Comparison of ENCODE assay signal across 3 cellular contexts in the genomic region with DNA sequence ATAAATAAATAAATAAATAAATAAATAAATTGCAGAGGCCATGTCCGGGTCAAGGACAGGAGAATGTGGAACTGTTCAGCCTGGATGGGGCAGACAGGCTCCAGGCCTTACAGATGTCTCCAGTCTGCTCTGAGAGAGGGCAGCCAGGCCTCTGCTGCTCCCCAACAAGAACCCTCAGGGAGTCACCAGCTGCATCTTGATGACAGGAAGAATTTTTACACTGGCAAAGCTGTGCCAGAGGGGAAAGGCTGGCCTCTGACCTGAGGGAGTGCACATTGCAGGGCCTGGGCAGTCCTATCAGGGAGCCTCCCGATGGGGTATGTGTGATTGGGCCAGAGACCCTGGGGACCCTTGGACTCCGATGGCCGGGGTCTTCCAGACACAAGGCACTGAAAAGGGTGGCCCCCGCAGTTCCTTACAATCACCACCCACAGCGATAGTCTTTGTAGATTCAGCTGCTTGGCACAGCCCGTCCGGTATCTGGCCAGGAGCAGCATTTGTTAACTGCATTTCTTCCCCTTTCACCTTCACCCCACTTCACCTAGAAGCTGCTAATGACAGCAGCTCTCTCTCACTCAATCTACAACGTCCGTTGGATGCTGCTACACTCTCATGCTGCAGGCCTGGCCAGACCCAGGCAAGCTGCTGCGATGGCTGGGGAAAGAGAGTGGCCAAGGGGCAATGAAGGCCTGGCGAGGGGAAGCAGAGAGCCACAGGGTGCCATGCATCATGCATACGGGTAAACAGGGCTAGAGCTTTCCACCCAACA.
TF ChIP-seq lines count a peak whose summit lies in the region.

No MANE protein-coding gene starts in this region.

TF ChIP-seq in SK-N-SH, 30 proteins besides CTCF, POLR2A, EP300 and RAD21:
- TF ChIP-seq ELF1 (IDR thresholded peaks at IDR 0.05) (no peak), GATA2 (CRISPR knock-in tag; IDR thresholded peaks at IDR 0.05) (no peak), TAF1 (IDR thresholded peaks at IDR 0.05; ENCODE audit: borderline replicate concordance, low read depth, low read length) (no peak), NFIC (IDR thresholded peaks at IDR 0.05; ENCODE audit: borderline replicate concordance) (no peak), YY1 (IDR thresholded peaks at IDR 0.05; ENCODE audit: low read depth) (no peak), GABPA (IDR thresholded peaks at IDR 0.05; ENCODE audit: low read depth) (no peak), FOXM1 (IDR thresholded peaks at IDR 0.05; ENCODE audit: low read depth) (no peak), MEF2A (IDR thresholded peaks at IDR 0.05; ENCODE audit: borderline replicate concordance, low read depth) (no peak)
- TF ChIP-seq, protein P1, sequence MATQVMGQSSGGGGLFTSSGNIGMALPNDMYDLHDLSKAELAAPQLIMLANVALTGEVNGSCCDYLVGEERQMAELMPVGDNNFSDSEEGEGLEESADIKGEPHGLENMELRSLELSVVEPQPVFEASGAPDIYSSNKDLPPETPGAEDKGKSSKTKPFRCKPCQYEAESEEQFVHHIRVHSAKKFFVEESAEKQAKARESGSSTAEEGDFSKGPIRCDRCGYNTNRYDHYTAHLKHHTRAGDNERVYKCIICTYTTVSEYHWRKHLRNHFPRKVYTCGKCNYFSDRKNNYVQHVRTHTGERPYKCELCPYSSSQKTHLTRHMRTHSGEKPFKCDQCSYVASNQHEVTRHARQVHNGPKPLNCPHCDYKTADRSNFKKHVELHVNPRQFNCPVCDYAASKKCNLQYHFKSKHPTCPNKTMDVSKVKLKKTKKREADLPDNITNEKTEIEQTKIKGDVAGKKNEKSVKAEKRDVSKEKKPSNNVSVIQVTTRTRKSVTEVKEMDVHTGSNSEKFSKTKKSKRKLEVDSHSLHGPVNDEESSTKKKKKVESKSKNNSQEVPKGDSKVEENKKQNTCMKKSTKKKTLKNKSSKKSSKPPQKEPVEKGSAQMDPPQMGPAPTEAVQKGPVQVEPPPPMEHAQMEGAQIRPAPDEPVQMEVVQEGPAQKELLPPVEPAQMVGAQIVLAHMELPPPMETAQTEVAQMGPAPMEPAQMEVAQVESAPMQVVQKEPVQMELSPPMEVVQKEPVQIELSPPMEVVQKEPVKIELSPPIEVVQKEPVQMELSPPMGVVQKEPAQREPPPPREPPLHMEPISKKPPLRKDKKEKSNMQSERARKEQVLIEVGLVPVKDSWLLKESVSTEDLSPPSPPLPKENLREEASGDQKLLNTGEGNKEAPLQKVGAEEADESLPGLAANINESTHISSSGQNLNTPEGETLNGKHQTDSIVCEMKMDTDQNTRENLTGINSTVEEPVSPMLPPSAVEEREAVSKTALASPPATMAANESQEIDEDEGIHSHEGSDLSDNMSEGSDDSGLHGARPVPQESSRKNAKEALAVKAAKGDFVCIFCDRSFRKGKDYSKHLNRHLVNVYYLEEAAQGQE (IDR thresholded peaks at IDR 0.05; ENCODE audit: low read depth, low read length), result no peak

TF ChIP-seq in SK-N-SH treated with all-trans-retinoic acid at 6 μM for 48 hours, 23 proteins besides CTCF, POLR2A, EP300 and RAD21 (continues in another document):
- TF ChIP-seq TOX (CRISPR knock-in tag; IDR thresholded peaks at IDR 0.05; ENCODE audit: borderline replicate concordance), result no peak
- TF ChIP-seq GLIS3 (CRISPR knock-in tag; IDR thresholded peaks at IDR 0.05), result no peak
- TF ChIP-seq, protein P2, sequence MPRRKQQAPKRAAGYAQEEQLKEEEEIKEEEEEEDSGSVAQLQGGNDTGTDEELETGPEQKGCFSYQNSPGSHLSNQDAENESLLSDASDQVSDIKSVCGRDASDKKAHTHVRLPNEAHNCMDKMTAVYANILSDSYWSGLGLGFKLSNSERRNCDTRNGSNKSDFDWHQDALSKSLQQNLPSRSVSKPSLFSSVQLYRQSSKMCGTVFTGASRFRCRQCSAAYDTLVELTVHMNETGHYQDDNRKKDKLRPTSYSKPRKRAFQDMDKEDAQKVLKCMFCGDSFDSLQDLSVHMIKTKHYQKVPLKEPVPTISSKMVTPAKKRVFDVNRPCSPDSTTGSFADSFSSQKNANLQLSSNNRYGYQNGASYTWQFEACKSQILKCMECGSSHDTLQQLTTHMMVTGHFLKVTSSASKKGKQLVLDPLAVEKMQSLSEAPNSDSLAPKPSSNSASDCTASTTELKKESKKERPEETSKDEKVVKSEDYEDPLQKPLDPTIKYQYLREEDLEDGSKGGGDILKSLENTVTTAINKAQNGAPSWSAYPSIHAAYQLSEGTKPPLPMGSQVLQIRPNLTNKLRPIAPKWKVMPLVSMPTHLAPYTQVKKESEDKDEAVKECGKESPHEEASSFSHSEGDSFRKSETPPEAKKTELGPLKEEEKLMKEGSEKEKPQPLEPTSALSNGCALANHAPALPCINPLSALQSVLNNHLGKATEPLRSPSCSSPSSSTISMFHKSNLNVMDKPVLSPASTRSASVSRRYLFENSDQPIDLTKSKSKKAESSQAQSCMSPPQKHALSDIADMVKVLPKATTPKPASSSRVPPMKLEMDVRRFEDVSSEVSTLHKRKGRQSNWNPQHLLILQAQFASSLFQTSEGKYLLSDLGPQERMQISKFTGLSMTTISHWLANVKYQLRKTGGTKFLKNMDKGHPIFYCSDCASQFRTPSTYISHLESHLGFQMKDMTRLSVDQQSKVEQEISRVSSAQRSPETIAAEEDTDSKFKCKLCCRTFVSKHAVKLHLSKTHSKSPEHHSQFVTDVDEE (CRISPR knock-in tag; IDR thresholded peaks at IDR 0.05), result no peak
- no peak for TF ChIP-seq ZC3H10 (CRISPR knock-in tag; IDR thresholded peaks at IDR 0.05)
- no peak for TF ChIP-seq BACH2 (CRISPR knock-in tag; IDR thresholded peaks at IDR 0.05; ENCODE audit: borderline replicate concordance)
- TF ChIP-seq ESRRG (CRISPR knock-in tag; IDR thresholded peaks at IDR 0.05), result no peak
- TF ChIP-seq ZNF8 (CRISPR knock-in tag; IDR thresholded peaks at IDR 0.05), result no peak
- TF ChIP-seq, protein P3, sequence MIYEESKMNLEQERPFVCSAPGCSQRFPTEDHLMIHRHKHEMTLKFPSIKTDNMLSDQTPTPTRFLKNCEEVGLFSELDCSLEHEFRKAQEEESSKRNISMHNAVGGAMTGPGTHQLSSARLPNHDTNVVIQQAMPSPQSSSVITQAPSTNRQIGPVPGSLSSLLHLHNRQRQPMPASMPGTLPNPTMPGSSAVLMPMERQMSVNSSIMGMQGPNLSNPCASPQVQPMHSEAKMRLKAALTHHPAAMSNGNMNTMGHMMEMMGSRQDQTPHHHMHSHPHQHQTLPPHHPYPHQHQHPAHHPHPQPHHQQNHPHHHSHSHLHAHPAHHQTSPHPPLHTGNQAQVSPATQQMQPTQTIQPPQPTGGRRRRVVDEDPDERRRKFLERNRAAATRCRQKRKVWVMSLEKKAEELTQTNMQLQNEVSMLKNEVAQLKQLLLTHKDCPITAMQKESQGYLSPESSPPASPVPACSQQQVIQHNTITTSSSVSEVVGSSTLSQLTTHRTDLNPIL (CRISPR knock-in tag; IDR thresholded peaks at IDR 0.05; ENCODE audit: low read depth), result no peak
- TF ChIP-seq RARB (CRISPR knock-in tag; IDR thresholded peaks at IDR 0.05), result no peak
- no peak for TF ChIP-seq ZNF565 (CRISPR knock-in tag; conservative IDR thresholded peaks at IDR 0.05; ENCODE audit: low read depth)
- TF ChIP-seq ZFP30 (CRISPR knock-in tag; IDR thresholded peaks at IDR 0.05), result no peak
- TF ChIP-seq, protein P4, sequence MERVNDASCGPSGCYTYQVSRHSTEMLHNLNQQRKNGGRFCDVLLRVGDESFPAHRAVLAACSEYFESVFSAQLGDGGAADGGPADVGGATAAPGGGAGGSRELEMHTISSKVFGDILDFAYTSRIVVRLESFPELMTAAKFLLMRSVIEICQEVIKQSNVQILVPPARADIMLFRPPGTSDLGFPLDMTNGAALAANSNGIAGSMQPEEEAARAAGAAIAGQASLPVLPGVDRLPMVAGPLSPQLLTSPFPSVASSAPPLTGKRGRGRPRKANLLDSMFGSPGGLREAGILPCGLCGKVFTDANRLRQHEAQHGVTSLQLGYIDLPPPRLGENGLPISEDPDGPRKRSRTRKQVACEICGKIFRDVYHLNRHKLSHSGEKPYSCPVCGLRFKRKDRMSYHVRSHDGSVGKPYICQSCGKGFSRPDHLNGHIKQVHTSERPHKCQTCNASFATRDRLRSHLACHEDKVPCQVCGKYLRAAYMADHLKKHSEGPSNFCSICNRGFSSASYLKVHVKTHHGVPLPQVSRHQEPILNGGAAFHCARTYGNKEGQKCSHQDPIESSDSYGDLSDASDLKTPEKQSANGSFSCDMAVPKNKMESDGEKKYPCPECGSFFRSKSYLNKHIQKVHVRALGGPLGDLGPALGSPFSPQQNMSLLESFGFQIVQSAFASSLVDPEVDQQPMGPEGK (CRISPR knock-in tag; IDR thresholded peaks at IDR 0.05; ENCODE audit: borderline replicate concordance), result no peak
- TF ChIP-seq ZFP3 (CRISPR knock-in tag; IDR thresholded peaks at IDR 0.05), result no peak
- no peak for TF ChIP-seq CSDC2 (CRISPR knock-in tag; IDR thresholded peaks at IDR 0.05)
- TF ChIP-seq ISL1 (CRISPR knock-in tag; IDR thresholded peaks at IDR 0.05), result no peak
- no peak for TF ChIP-seq ARNTL (CRISPR knock-in tag; IDR thresholded peaks at IDR 0.05; ENCODE audit: borderline replicate concordance, low read depth)

TF ChIP-seq in HEK293, 187 proteins besides CTCF, POLR2A, EP300 and RAD21:
- TF ChIP-seq, protein P5, sequence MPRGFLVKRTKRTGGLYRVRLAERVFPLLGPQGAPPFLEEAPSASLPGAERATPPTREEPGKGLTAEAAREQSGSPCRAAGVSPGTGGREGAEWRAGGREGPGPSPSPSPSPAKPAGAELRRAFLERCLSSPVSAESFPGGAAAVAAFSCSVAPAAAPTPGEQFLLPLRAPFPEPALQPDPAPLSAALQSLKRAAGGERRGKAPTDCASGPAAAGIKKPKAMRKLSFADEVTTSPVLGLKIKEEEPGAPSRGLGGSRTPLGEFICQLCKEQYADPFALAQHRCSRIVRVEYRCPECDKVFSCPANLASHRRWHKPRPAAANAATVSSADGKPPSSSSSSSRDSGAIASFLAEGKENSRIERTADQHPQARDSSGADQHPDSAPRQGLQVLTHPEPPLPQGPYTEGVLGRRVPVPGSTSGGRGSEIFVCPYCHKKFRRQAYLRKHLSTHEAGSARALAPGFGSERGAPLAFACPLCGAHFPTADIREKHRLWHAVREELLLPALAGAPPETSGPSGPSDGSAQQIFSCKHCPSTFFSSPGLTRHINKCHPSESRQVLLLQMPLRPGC (tag by site-specific recombination; IDR thresholded peaks at IDR 0.05), result no peak
- TF ChIP-seq ZNF426 (tag by site-specific recombination; IDR thresholded peaks at IDR 0.05) (peak; percentile 9; the same call in 1 of the 2 replicates), ZNF792 (tag by site-specific recombination; IDR thresholded peaks at IDR 0.05) (no peak), ZNF394 (tag by site-specific recombination; IDR thresholded peaks at IDR 0.05; ENCODE audit: borderline replicate concordance) (peak; percentile 41; the same call in 1 of the 2 replicates)
TF ChIP-seq in HEK293: peak in this region for 2.
